Comparison of ENCODE assay signal across 11 cellular contexts in genomic region chr10:69728335-69728861, GRCh38.
DNase-seq lines count a peak whose midpoint lies in the region; ATAC-seq and TF ChIP-seq lines count a peak whose summit lies in the region.
"Had no signal": no experiment of that assay in that cellular context is flagged by ENCODE, and none has a peak within 500 bp of the region (broad histone marks: within the 10 kb centered on the region; RNA-seq: fewer than 3 reads in every experiment).

No MANE protein-coding gene starts in this region.

- POLR2A ChIA-PET in WTC11 (lab: Charles Lee), result no interaction called here
- POLR2A ChIA-PET in T-cell (lab: Charles Lee), result no interaction called here

- H3K79me2 ChIP-seq in osteoblast (ENCODE audit: insufficient read depth, low read length), result no peaks in the 10 kb centered on the region
- no peaks in the 10 kb centered on the region for H3K79me2 ChIP-seq in Karpas-422 (ENCODE audit: low read length)

- H3K36me3 Mint-ChIP-seq in WTC11, result no peaks in the 10 kb centered on the region
- H3K36me3 Mint-ChIP-seq in T-cell, result no peaks in the 10 kb centered on the region
- H3K36me3 Mint-ChIP-seq: naive thymus-derived CD4-positive, alpha-beta T cell had no signal

- H3K9me3 Mint-ChIP-seq in WTC11 (0 out of 2 replicates have a peak, but pooled peaks cover 3% of the 10 kb centered on the region), T-cell (no peaks in the 10 kb centered on the region)
- H3K9me3 Mint-ChIP-seq: naive thymus-derived CD4-positive, alpha-beta T cell had no signal

- peaks cover 26% of the 10 kb centered on the region for H3K4me1 Mint-ChIP-seq in WTC11
- H3K4me1 Mint-ChIP-seq in T-cell, result no peaks in the 10 kb centered on the region

- H3K4me1 ChIP-seq in osteoblast (ENCODE audit: insufficient read depth, low read length), result peaks cover 6% of the 10 kb centered on the region
- H3K4me1 ChIP-seq in Karpas-422 (ENCODE audit: low read length), result no peaks in the 10 kb centered on the region

- H3K9ac ChIP-seq in Karpas-422 (ENCODE audit: low read length), result no peak overlapping the region

- no peaks in the 10 kb centered on the region for H4K20me1 ChIP-seq in osteoblast (ENCODE audit: insufficient read depth, low read length)
- no peaks in the 10 kb centered on the region for H4K20me1 ChIP-seq in Karpas-422 (ENCODE audit: insufficient read depth, low read depth, low read length)

- no peaks in the 10 kb centered on the region for H3K9me2 ChIP-seq in Karpas-422 (replicated peaks; ENCODE audit: insufficient read depth, low read length)

- peaks cover 15% of the 10 kb centered on the region for H3K27me3 ChIP-seq in osteoblast (ENCODE audit: insufficient read depth, low read length)
- no peaks in the 10 kb centered on the region for H3K27me3 ChIP-seq in Karpas-422 (ENCODE audit: low read length)

- no peak overlapping the region for H3K4me2 ChIP-seq in osteoblast (ENCODE audit: insufficient read depth, low read length)
- H3K4me2 ChIP-seq in Karpas-422 (ENCODE audit: low read depth, low read length, poor library complexity, severe bottlenecking), result no peak overlapping the region

- H3K9me3 ChIP-seq in osteoblast (ENCODE audit: low read depth, low read length) (no peaks in the 10 kb centered on the region), Karpas-422 (ENCODE audit: low read length) (no peaks in the 10 kb centered on the region)

- TF ChIP-seq CTCF in HFF-Myc (IDR thresholded peaks at IDR 0.05; ENCODE audit: low read depth, low read length, missing control alignments) (no peak), WTC11 (IDR thresholded peaks at IDR 0.05) (no peak), foreskin fibroblast (IDR thresholded peaks at IDR 0.05; ENCODE audit: low read depth, low read length) (no peak), osteoblast (IDR thresholded peaks at IDR 0.05; ENCODE audit: extremely low read depth, low read depth, low read length) (no peak)

- H3K4me3 Mint-ChIP-seq in WTC11 (no peak overlapping the region), T-cell (no peak overlapping the region)
- H3K4me3 Mint-ChIP-seq: naive thymus-derived CD4-positive, alpha-beta T cell had no signal

- H3K27ac ChIP-seq in osteoblast (ENCODE audit: low read depth, low read length), result no peak overlapping the region
- H3K27ac ChIP-seq in Karpas-422 (ENCODE audit: low read length), result no peak overlapping the region

- H2AFZ ChIP-seq in osteoblast (ENCODE audit: low read length), result no peak overlapping the region
- H2AFZ ChIP-seq in Karpas-422 (ENCODE audit: low read length), result no peak overlapping the region

- peak overlapping the region; percentile 38; the same call in 1 of the 2 replicates for H3K27ac Mint-ChIP-seq in WTC11
- no peak overlapping the region for H3K27ac Mint-ChIP-seq in T-cell
- H3K27ac Mint-ChIP-seq: naive thymus-derived CD4-positive, alpha-beta T cell had no signal

- ATAC-seq in WTC11, result peak; percentile 74
- no peak for ATAC-seq in T-cell (replicated peaks in 1 of 4)
- ATAC-seq: naive thymus-derived CD4-positive, alpha-beta T cell had no signal

- DNase-seq in HFF-Myc (ENCODE audit: extremely low read depth, low read depth) (peak; percentile 59), WTC11 (ENCODE audit: low spot score) (no peak), foreskin fibroblast (peak; percentile 54 to 64), osteoblast (ENCODE audit: insufficient read length, low spot score, missing footprints) (peak; percentile 84), T-cell (no peak), Karpas-422 (no peak), SIG-M5 treated with dmso at 0.1 percent for 504 hours (lab: John Stamatoyannopoulos, UW; ENCODE audit: unreplicated experiment) (no peak), AG20443 (ENCODE audit: low spot score) (no peak)
- DNase-seq: activated gamma-delta T cell; DMS 273 treated with DMSO at 0.1 percent for 48 hours; naive thymus-derived CD4-positive, alpha-beta T cell had no signal

- H3K36me3 ChIP-seq in osteoblast (ENCODE audit: insufficient read depth, low read length), result no peaks in the 10 kb centered on the region
- H3K36me3 ChIP-seq in Karpas-422 (ENCODE audit: insufficient read depth, low read length), result no peaks in the 10 kb centered on the region

- H3K4me3 ChIP-seq in HFF-Myc (replicated peaks; ENCODE audit: low read depth, low read length) (no peak overlapping the region), foreskin fibroblast (ENCODE audit: low read depth in 1 of 2, low read length in 2 of 2) (no peak overlapping the region), osteoblast (ENCODE audit: insufficient read depth, low read length) (no peak overlapping the region), Karpas-422 (ENCODE audit: low read length) (no peak overlapping the region)

- H3K27me3 Mint-ChIP-seq in WTC11 (ENCODE audit: low read depth) (peaks cover 5% of the 10 kb centered on the region), T-cell (peaks cover 12 to 16% of the 10 kb centered on the region in 2 donors)

- CTCF ChIA-PET in WTC11 (lab: Charles Lee) (interaction anchor here (0.6 to 3.6 kb wide), 14 partner anchors 11 to 230 kb away, joined by 3 to 20 read pairs (median 4); partner anchors contain the start of gene COL13A1), T-cell (lab: Charles Lee) (no interaction called here)

TF ChIP-seq in WTC11, 78 proteins besides CTCF, POLR2A, EP300 and RAD21:
- TF ChIP-seq, protein P1, sequence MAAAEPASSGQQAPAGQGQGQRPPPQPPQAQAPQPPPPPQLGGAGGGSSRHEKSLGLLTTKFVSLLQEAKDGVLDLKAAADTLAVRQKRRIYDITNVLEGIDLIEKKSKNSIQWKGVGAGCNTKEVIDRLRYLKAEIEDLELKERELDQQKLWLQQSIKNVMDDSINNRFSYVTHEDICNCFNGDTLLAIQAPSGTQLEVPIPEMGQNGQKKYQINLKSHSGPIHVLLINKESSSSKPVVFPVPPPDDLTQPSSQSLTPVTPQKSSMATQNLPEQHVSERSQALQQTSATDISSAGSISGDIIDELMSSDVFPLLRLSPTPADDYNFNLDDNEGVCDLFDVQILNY (CRISPR knock-in tag; IDR thresholded peaks at IDR 0.05), result no peak

Comparison
In these comparisons a context has a peak if more than half of its experiments do, and no peak if none do; other contexts are left out.
1. DNase-seq: peak in HFF-Myc (single experiment), foreskin fibroblast (2 of 2) and osteoblast (single experiment); none in WTC11 (single experiment), T-cell (0 of 34), Karpas-422 (single experiment), SIG-M5 treated with dmso at 0.1 percent for 504 hours (single experiment) and AG20443 (single experiment).